Comparison of ENCODE assay signal across 23 cellular contexts in genomic region chr5:67901816-67902496, GRCh38.
"Had no signal": no experiment of that assay in that cellular context is flagged by ENCODE, and none has a peak within 500 bp of the region (broad histone marks: within the 10 kb centered on the region; RNA-seq: fewer than 3 reads in every experiment).

No MANE protein-coding gene starts in this region.

- H3K4me1 Mint-ChIP-seq: activated CD4-positive, alpha-beta T cell treated with anti-CD3 and anti-CD28 coated beads for 36 hours had no signal

- H3K4me2 ChIP-seq: hepatocyte had no signal

- H3K4me1 ChIP-seq: gastroesophageal sphincter, left ventricle myocardium inferior, testis had no signal

- H3K27ac ChIP-seq: epithelial cell of prostate, esophagus squamous epithelium, gastroesophageal sphincter, left ventricle myocardium inferior, testis, transverse colon had no signal

- H3K27ac Mint-ChIP-seq: activated CD4-positive, alpha-beta T cell treated with anti-CD3 and anti-CD28 coated beads for 36 hours; activated naive CD4-positive, alpha-beta T cell treated with anti-CD3 and anti-CD28 coated beads, Interleukin-2, amount 50 U/mL, for 72 hours; activated T-cell treated with anti-CD3 and anti-CD28 coated beads, Interleukin-2, amount 50 U/mL, for 72 hours had no signal

- ATAC-seq: activated CD4-positive, alpha-beta T cell treated with anti-CD3 and anti-CD28 coated beads for 36 hours; activated naive CD4-positive, alpha-beta T cell treated with anti-CD3 and anti-CD28 coated beads, Interleukin-2, amount 50 U/mL, for 72 hours; activated T-cell treated with anti-CD3 and anti-CD28 coated beads, Interleukin-2, amount 50 U/mL, for 72 hours; gastroesophageal sphincter; mucosa of descending colon; right cardiac atrium; stimulated activated naive CD8-positive, alpha-beta T cell treated with anti-CD3 and anti-CD28 coated beads, Interleukin-15, Interleukin-2, amounts not matched to agents 100 U/mL and 50 U/mL, for 24 hours had no signal

- H3K36me3 Mint-ChIP-seq: activated naive CD4-positive, alpha-beta T cell treated with anti-CD3 and anti-CD28 coated beads, Interleukin-2, amount 50 U/mL, for 72 hours had no signal

- H3K36me3 ChIP-seq: esophagus squamous epithelium, gastroesophageal sphincter, left ventricle myocardium inferior, spleen, transverse colon had no signal

- DNase-seq: activated CD4-positive, alpha-beta T cell treated with anti-CD3 and anti-CD28 coated beads for 36 hours; activated CD4-positive, alpha-beta T cell treated with anti-CD3 and anti-CD28 coated beads, Interleukin-2, amount 50 U/mL, for 4 hours; activated CD4-positive, CD25-positive, alpha-beta regulatory T cell; activated naive CD4-positive, alpha-beta T cell; activated T-cell treated with anti-CD3 and anti-CD28 coated beads for 4 hours; activated T-cell treated with anti-CD3 and anti-CD28 coated beads, Interleukin-2, amount 50 U/mL, for 72 hours; dermis blood vessel endothelial cell; effector CD4-positive, alpha-beta T cell; esophagus squamous epithelium; islet precursor cell; left ventricle myocardium inferior; mucosa of descending colon; occipital lobe; right cardiac atrium; spleen; stimulated activated naive CD8-positive, alpha-beta T cell treated with anti-CD3 and anti-CD28 coated beads, Interleukin-15, Interleukin-2, amounts not matched to agents 100 U/mL and 50 U/mL, for 24 hours; testis; transverse colon had no signal

- H2AFZ ChIP-seq: hepatocyte had no signal

- H3K27me3 ChIP-seq: esophagus squamous epithelium, gastroesophageal sphincter, hepatocyte, spleen, testis, transverse colon had no signal

- H3K9me3 ChIP-seq: esophagus squamous epithelium, gastroesophageal sphincter, left ventricle myocardium inferior, mucosa of descending colon, spleen, testis, transverse colon had no signal

- H3K4me3 ChIP-seq: esophagus squamous epithelium, gastroesophageal sphincter, hepatocyte, left ventricle myocardium inferior, lung, mucosa of descending colon, spleen, testis, transverse colon had no signal

- H3K9me3 Mint-ChIP-seq: activated naive CD4-positive, alpha-beta T cell treated with anti-CD3 and anti-CD28 coated beads, Interleukin-2, amount 50 U/mL, for 72 hours; activated T-cell treated with anti-CD3 and anti-CD28 coated beads, Interleukin-2, amount 50 U/mL, for 72 hours had no signal

- H3K4me3 Mint-ChIP-seq: activated CD4-positive, alpha-beta T cell treated with anti-CD3 and anti-CD28 coated beads for 36 hours; activated T-cell treated with anti-CD3 and anti-CD28 coated beads, Interleukin-2, amount 50 U/mL, for 72 hours had no signal

- H3K79me2 ChIP-seq: hepatocyte had no signal
